Comparison of ENCODE assay signal across 9 cellular contexts in genomic region chrX:104136241-104137019, GRCh38. TPM values are rescaled to one million over a fixed set of nuclear protein-coding genes. Genes with fewer than 3 reads are reported as not detected.
A peak's percentile ranks its signal among the peaks of the same experiment; 100 is the strongest.
DNase-seq lines count a peak whose midpoint lies in the region; ATAC-seq and TF ChIP-seq lines count a peak whose summit lies in the region.
"Had no signal": no experiment of that assay in that cellular context is flagged by ENCODE, and none has a peak within 500 bp of the region (broad histone marks: within the 10 kb centered on the region; RNA-seq: fewer than 3 reads in every experiment).

No MANE protein-coding gene starts in this region.

- H3K4me3 ChIP-seq in left ventricle myocardium inferior: peak overlapping the region; percentile 59
- H3K4me3 ChIP-seq: BLaER1 had no signal

- intact Hi-C loops in left ventricle myocardium inferior (cut with micrococcal nuclease): no loop called here

- H3K9me3 ChIP-seq in left ventricle myocardium inferior (replicated peaks): no peaks in the 10 kb centered on the region
- H3K9me3 ChIP-seq: BLaER1 had no signal

- peaks cover 10% of the 10 kb centered on the region for H3K4me1 ChIP-seq in left ventricle myocardium inferior
- H3K4me1 ChIP-seq: BLaER1 had no signal

- H3K27ac ChIP-seq in angular gyrus (ENCODE audit: low read depth, low read length) (peak overlapping the region; percentile 73), left ventricle myocardium inferior (replicated peaks) (peak overlapping the region; percentile 27)
- H3K27ac ChIP-seq: BLaER1 had no signal

- peak; percentile 80 for ATAC-seq in HG02610 (IDR thresholded peaks at IDR 0.05; ENCODE audit: unreplicated experiment)

- no peaks in the 10 kb centered on the region for H3K27me3 ChIP-seq in left ventricle myocardium inferior (ENCODE audit: low read depth)
- H3K27me3 ChIP-seq: BLaER1 had no signal

- TF ChIP-seq CTCF in left ventricle myocardium inferior (IDR thresholded peaks at IDR 0.05; ENCODE audit: borderline replicate concordance): peak; percentile 75

- no peaks in the 10 kb centered on the region for H3K36me3 ChIP-seq in left ventricle myocardium inferior
- H3K36me3 ChIP-seq: BLaER1 had no signal

- DNase-seq in NK-92 treated with Interleukin-12 subunit alpha and Interleukin-12 subunit beta, amount 100 ng/mL, for 24 hours (lab: John Stamatoyannopoulos, UW): peak; percentile 18
- DNase-seq in NK-92 (lab: John Stamatoyannopoulos, UW; ENCODE audit: unreplicated experiment) (no peak), NCI-H1092 treated with DMSO at 0.1 percent for 48 hours (lab: John Stamatoyannopoulos, UW) (peak; percentile 89), SKM-1 treated with dmso at 0.1 percent for 144 hours (lab: John Stamatoyannopoulos, UW; ENCODE audit: unreplicated experiment) (peak; percentile 47), left ventricle myocardium inferior (peak; percentile 15), putamen (ENCODE audit: low spot score) (peak; percentile 77)

RNA-seq across cellular contexts. Expression of gene SLC25A53, which starts 20.4 kb away (rescaled TPM):
- total RNA-seq in left ventricle myocardium inferior: 14.9 TPM

RNA-seq across cellular contexts. Expression of gene ZCCHC18, which starts 24.1 kb away (rescaled TPM):
- total RNA-seq in left ventricle myocardium inferior: 0.99 TPM

RNA-seq across cellular contexts. Expression of gene FAM199X, which starts 29.8 kb away (rescaled TPM):
- total RNA-seq in left ventricle myocardium inferior: 11.2 TPM
